Comparison of ENCODE assay signal across 8 cellular contexts in the genomic region with DNA sequence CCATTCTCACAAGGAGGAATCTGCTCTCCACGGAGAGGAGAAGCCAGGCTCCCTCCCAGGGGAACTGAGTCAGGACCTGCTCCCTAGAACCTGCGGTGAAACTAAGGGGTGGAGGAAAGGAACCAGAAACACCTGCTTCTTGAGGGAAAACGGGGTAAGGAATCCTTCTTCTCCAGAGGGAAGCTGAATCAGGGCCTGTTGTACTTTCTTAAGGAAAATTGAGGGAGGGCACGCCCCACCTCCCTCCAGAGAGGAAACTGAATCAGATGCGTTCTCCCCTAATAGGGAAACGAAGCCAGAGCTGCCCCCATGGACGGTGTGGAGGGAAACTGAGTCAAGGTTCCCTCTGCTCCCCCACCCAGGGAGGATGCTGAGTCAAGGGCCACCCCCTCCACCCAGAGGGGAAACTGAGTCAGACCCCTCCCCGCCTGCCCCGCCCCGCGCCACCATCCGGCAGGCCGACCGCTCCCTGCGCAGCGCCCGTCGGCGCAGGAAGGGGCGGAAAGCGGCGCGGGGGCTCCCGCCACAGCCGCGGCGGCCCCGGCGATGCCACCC. TPM values are rescaled to one million over a fixed set of nuclear protein-coding genes. Genes with fewer than 3 reads are reported as not detected.
DNase-seq lines count a peak whose midpoint lies in the region; ATAC-seq, FAIRE-seq and TF ChIP-seq lines count a peak whose summit lies in the region.

No MANE protein-coding gene starts in this region.

- TF ChIP-seq POLR2A in GM12891 (IDR thresholded peaks at IDR 0.05; ENCODE audit: low read depth, low read length) = no peak

- peak overlapping the region; percentile 98 for H3K9ac ChIP-seq in smooth muscle cell (ENCODE audit: low read depth)

- ATAC-seq in GM21390 (IDR thresholded peaks at IDR 0.05; ENCODE audit: unreplicated experiment) = peak; percentile 17
- ATAC-seq in GM21825 (IDR thresholded peaks at IDR 0.05; ENCODE audit: unreplicated experiment) = no peak

- H3K27ac ChIP-seq in right atrium auricular region (peak overlapping the region; percentile 99 to 100), smooth muscle cell (ENCODE audit: low read depth) (peak overlapping the region; percentile 100)

- TF ChIP-seq CTCF in WI38 (IDR thresholded peaks at IDR 0.05; ENCODE audit: low read depth, low read length) (no peak), right atrium auricular region (IDR thresholded peaks at IDR 0.05) (no peak), smooth muscle cell (IDR thresholded peaks at IDR 0.05; ENCODE audit: borderline replicate concordance, insufficient read depth, poor library complexity, severe bottlenecking) (no peak)

- H3K36me3 ChIP-seq in right atrium auricular region (peaks cover 42% of the 10 kb centered on the region), smooth muscle cell (ENCODE audit: low read depth) (no peaks in the 10 kb centered on the region)

- FAIRE-seq in GM12891 (lab: Jason Lieb, UNC) = no peak

- H3K4me1 ChIP-seq in right atrium auricular region = peaks cover 0 to 40% of the 10 kb centered on the region in 2 donors
- peaks cover 16% of the 10 kb centered on the region for H3K4me1 ChIP-seq in smooth muscle cell (ENCODE audit: low read depth)

- peak overlapping the region; percentile 100 for H3K4me2 ChIP-seq in smooth muscle cell

- in situ Hi-C loops in KBM-7 (cut with MboI; ENCODE audit: low pct_unique_long_range_greater_than_20kb, low sequenced_read_pairs) = no loop called here

- DNase-seq in A172 (ENCODE audit: low spot score) (peak; percentile 14), right atrium auricular region (ENCODE audit: low spot score) (no peak), smooth muscle cell (lab: John Stamatoyannopoulos, UW; ENCODE audit: unreplicated experiment) (no peak), GM12891 (ENCODE audit: insufficient read length, low spot score) (no peak), KBM-7 (no peak)

- no peaks in the 10 kb centered on the region for H3K27me3 ChIP-seq in right atrium auricular region
- no peaks in the 10 kb centered on the region for H3K27me3 ChIP-seq in smooth muscle cell (ENCODE audit: low read depth)

- H3K4me3 ChIP-seq in WI38 (ENCODE audit: low read depth, low read length) = peak overlapping the region; percentile 97
- H3K4me3 ChIP-seq in right atrium auricular region = peak overlapping the region; percentile 71 to 96
- H3K4me3 ChIP-seq in smooth muscle cell = peak overlapping the region; percentile 85

- H3F3A ChIP-seq in smooth muscle cell (ENCODE audit: low read depth) = peaks cover 7% of the 10 kb centered on the region

- peaks cover 17% of the 10 kb centered on the region for H4K20me1 ChIP-seq in smooth muscle cell (ENCODE audit: low read depth)

- no peak overlapping the region for H2AFZ ChIP-seq in smooth muscle cell (ENCODE audit: low read depth)

- H3K9me3 ChIP-seq in right atrium auricular region (no peaks in the 10 kb centered on the region), smooth muscle cell (replicated peaks; ENCODE audit: low read depth) (no peaks in the 10 kb centered on the region)

- H3K79me2 ChIP-seq in smooth muscle cell (ENCODE audit: low read depth) = peaks cover 29% of the 10 kb centered on the region

- 1% methylated on average over 16 of the region's 29 CpGs for WGBS in smooth muscle cell (ENCODE audit: low lambda C conversion rate)

TF ChIP-seq in GM12891, 5 proteins besides CTCF, POLR2A, EP300 and RAD21:
- TF ChIP-seq POU2F2 (IDR thresholded peaks at IDR 0.05; ENCODE audit: low read depth, low read length) = no peak
- no peak for TF ChIP-seq PAX5 (IDR thresholded peaks at IDR 0.05; ENCODE audit: insufficient read depth, low read length, severe bottlenecking)
- no peak for TF ChIP-seq TAF1 (IDR thresholded peaks at IDR 0.05; ENCODE audit: low read depth, low read length)
- no peak; the same call in 1 of the 2 replicates for TF ChIP-seq POLR2AphosphoS5 (IDR thresholded peaks at IDR 0.05; ENCODE audit: low read depth, low read length)
- TF ChIP-seq SPI1 (IDR thresholded peaks at IDR 0.05; ENCODE audit: low read depth, low read length) = no peak

RNA-seq across cellular contexts. Expression of gene RELA, which starts 0.4 kb away (rescaled TPM):
- total RNA-seq in A172 (2014; rRNA removed; shearing (Covaris generic)) = 24.9 and 29.7 TPM in 2 replicates
- total RNA-seq in right atrium auricular region (10 to 100 TPM; 30.7 to 54.9 TPM), smooth muscle cell (41.7 and 48.1 TPM in 2 replicates)
- 82.8 and 98.4 TPM in 2 replicates for polyA plus RNA-seq in smooth muscle cell
- polyA plus RNA-seq in GM12891 (2012; ENCODE audit: low read depth, missing spikeins) = 41.3 TPM

RNA-seq across cellular contexts. Expression of gene SIPA1, which starts 24.4 kb away (rescaled TPM):
- 10.4 and 19.5 TPM in 2 replicates for total RNA-seq in A172 (2014; rRNA removed; shearing (Covaris generic))
- total RNA-seq in right atrium auricular region (10 to 100 TPM; 14.5 to 29.6 TPM), smooth muscle cell (9.8 and 15.9 TPM in 2 replicates)
- 63.8 and 67.6 TPM in 2 replicates for polyA plus RNA-seq in smooth muscle cell
- 62.2 TPM for polyA plus RNA-seq in GM12891 (2012; ENCODE audit: low read depth, missing spikeins)

RNA-seq across cellular contexts. Expression of gene PCNX3, which starts 46.7 kb away (rescaled TPM):
- total RNA-seq in A172 (2014; rRNA removed; shearing (Covaris generic)) = 19.6 and 20.1 TPM in 2 replicates
- 10 to 100 TPM; 16.1 to 21.8 TPM for total RNA-seq in right atrium auricular region
- 12.0 and 17.5 TPM in 2 replicates for total RNA-seq in smooth muscle cell
- polyA plus RNA-seq in smooth muscle cell = 18.3 and 20.7 TPM in 2 replicates
- polyA plus RNA-seq in GM12891 (2012; ENCODE audit: low read depth, missing spikeins) = 15.4 TPM

RNA-seq across cellular contexts. Expression of gene MAP3K11, which starts 48.3 kb away (rescaled TPM):
- 38.2 and 39.2 TPM in 2 replicates for total RNA-seq in A172 (2014; rRNA removed; shearing (Covaris generic))
- total RNA-seq in right atrium auricular region (10 to 100 TPM; 21.1 to 30.5 TPM), smooth muscle cell (14.9 and 15.0 TPM in 2 replicates)
- 17.3 and 29.7 TPM in 2 replicates for polyA plus RNA-seq in smooth muscle cell
- polyA plus RNA-seq in GM12891 (2012; ENCODE audit: low read depth, missing spikeins) = 26.7 TPM

RNA-seq across cellular contexts. Expression of gene KAT5, which starts 49.7 kb away (rescaled TPM):
- 26.1 and 37.3 TPM in 2 replicates for total RNA-seq in A172 (2014; rRNA removed; shearing (Covaris generic))
- total RNA-seq in right atrium auricular region = 10 to 100 TPM; 29.7 to 50.1 TPM
- total RNA-seq in smooth muscle cell = 37.0 and 40.1 TPM in 2 replicates
- 38.8 and 45.1 TPM in 2 replicates for polyA plus RNA-seq in smooth muscle cell
- 31.9 TPM for polyA plus RNA-seq in GM12891 (2012; ENCODE audit: low read depth, missing spikeins)
